In the genomic region with DNA sequence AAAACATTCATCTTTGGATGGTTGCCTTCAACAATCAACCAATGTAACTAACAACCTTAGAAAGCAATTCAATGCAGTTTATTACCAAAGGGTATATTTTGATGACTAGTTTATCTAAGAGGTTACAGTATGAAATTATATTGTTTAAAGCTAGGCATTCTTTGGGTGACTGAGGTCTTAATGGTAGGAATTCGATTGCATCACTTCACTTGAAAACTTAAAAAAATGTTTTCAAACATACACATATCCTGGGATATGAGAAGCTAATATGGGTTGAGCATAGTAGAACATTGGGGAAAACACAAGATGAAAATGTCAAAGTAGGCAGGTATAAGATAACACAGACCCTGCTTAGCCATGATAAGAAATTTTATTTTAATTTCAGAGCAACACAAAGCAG, we compare ENCODE assay signal across 27 cellular contexts.
"Had no signal": no experiment of that assay in that cellular context is flagged by ENCODE, and none has a peak within 500 bp of the region (broad histone marks: within the 10 kb centered on the region; RNA-seq: fewer than 3 reads in every experiment).

No MANE protein-coding gene starts in this region.

- H3K27ac Mint-ChIP-seq: activated naive CD4-positive, alpha-beta T cell treated with anti-CD3 and anti-CD28 coated beads for 36 hours; activated naive CD8-positive, alpha-beta T cell; activated T-helper 17 cell treated with anti-CD3 and anti-CD28 coated beads, Interleukin-2, amount 50 U/mL, for 72 hours had no signal

- H3K36me3 ChIP-seq: Peyer's patch, SJSA1 had no signal

- H3K36me3 Mint-ChIP-seq: activated naive CD8-positive, alpha-beta T cell had no signal

- H3K4me1 Mint-ChIP-seq: activated T-helper 17 cell treated with anti-CD3 and anti-CD28 coated beads, Interleukin-2, amount 50 U/mL, for 72 hours had no signal

- H3K27me3 Mint-ChIP-seq: activated naive CD8-positive, alpha-beta T cell; activated T-helper 17 cell treated with anti-CD3 and anti-CD28 coated beads, Interleukin-2, amount 50 U/mL, for 72 hours had no signal

- FAIRE-seq: bronchial epithelial cell had no signal

- H3K27ac ChIP-seq: body of pancreas, Peyer's patch, RWPE1, SJSA1 had no signal

- H3K27me3 ChIP-seq: body of pancreas, Peyer's patch, SJSA1 had no signal

- H3K9me3 ChIP-seq: body of pancreas, SJSA1 had no signal

- DNase-seq: activated CD4-positive, alpha-beta T cell treated with anti-CD3 and anti-CD28 coated beads for 4 hours; activated CD4-positive, alpha-beta T cell treated with anti-CD3 and anti-CD28 coated beads, Interleukin-2, amount 50 U/mL, for 48 hours; activated CD8-positive, alpha-beta memory T cell treated with anti-CD3 and anti-CD28 coated beads for 24 hours; activated gamma-delta T cell; activated naive CD4-positive, alpha-beta T cell treated with anti-CD3 and anti-CD28 coated beads for 36 hours; activated T-cell treated with anti-CD3 and anti-CD28 coated beads, Interleukin-2, amount 50 U/mL, for 4 hours; anterior cingulate cortex; body of pancreas; central memory CD4-positive, alpha-beta T cell; Kasumi-1; KBM-7; NCI-H1105 treated with DMSO at 0.1 percent for 48 hours; NCI-H1436 treated with DMSO at 0.1 percent for 48 hours; NCI-H187; NCI-H2081; NCI-H446; NCI-H524; Peyer's patch; SHP77; SW 1271 had no signal

- H3K9me3 Mint-ChIP-seq: activated naive CD4-positive, alpha-beta T cell treated with anti-CD3 and anti-CD28 coated beads for 36 hours had no signal

- H3K4me3 Mint-ChIP-seq: activated naive CD4-positive, alpha-beta T cell treated with anti-CD3 and anti-CD28 coated beads for 36 hours; activated naive CD8-positive, alpha-beta T cell; activated T-cell treated with anti-CD3 and anti-CD28 coated beads, Interleukin-2, amount 50 U/mL, for 4 hours; activated T-helper 17 cell treated with anti-CD3 and anti-CD28 coated beads, Interleukin-2, amount 50 U/mL, for 72 hours had no signal

- ATAC-seq: activated CD4-positive, CD25-positive, alpha-beta regulatory T cell treated with anti-CD3 and anti-CD28 coated beads, Interleukin-2, amount 50 U/mL, for 24 hours; activated T-cell treated with anti-CD3 and anti-CD28 coated beads, Interleukin-2, amount 50 U/mL, for 4 hours; activated T-helper 17 cell treated with anti-CD3 and anti-CD28 coated beads, Interleukin-2, amount 50 U/mL, for 72 hours; body of pancreas; SK-N-SH treated with all-trans-retinoic acid at 6 μM for 48 hours had no signal

- H3K4me1 ChIP-seq: body of pancreas, Peyer's patch had no signal

- H3K4me3 ChIP-seq: body of pancreas, Peyer's patch, SJSA1 had no signal
